In genomic region chr14:90740081-90740480, GRCh38 we compare ENCODE assay signal across 22 cellular contexts.
"Had no signal": no experiment of that assay in that cellular context is flagged by ENCODE, and none has a peak within 500 bp of the region (broad histone marks: within the 10 kb centered on the region; RNA-seq: fewer than 3 reads in every experiment).

No MANE protein-coding gene starts in this region.

- DNase-seq: activated CD4-positive, alpha-beta T cell treated with anti-CD3 and anti-CD28 coated beads for 36 hours; activated CD4-positive, alpha-beta T cell treated with anti-CD3 and anti-CD28 coated beads, Interleukin-2, amount 50 U/mL, for 48 hours; activated naive CD8-positive, alpha-beta T cell treated with anti-CD3 and anti-CD28 coated beads for 36 hours; activated T-cell treated with anti-CD3 and anti-CD28 coated beads for 4 hours; amygdala; central memory CD4-positive, alpha-beta T cell; endodermal cell; foreskin keratinocyte; glutamatergic neuron; mucosa of descending colon; naive thymus-derived CD4-positive, alpha-beta T cell; ovary; sigmoid colon; stimulated activated naive CD4-positive, alpha-beta T cell treated with Interleukin-2 at 50 U/mL for 16 hours; substantia nigra; SW 1271; T-helper 2 cell; transverse colon had no signal

- H3K27ac ChIP-seq: epithelial cell of prostate, foreskin keratinocyte, transverse colon had no signal

- H3K9me3 ChIP-seq: mucosa of descending colon, ovary, sigmoid colon, transverse colon had no signal

- H3K36me3 Mint-ChIP-seq: activated naive CD8-positive, alpha-beta T cell treated with anti-CD3 and anti-CD28 coated beads for 36 hours; memory B cell; naive thymus-derived CD4-positive, alpha-beta T cell; WTC11 had no signal

- H3K4me3 Mint-ChIP-seq: activated CD4-positive, alpha-beta T cell treated with anti-CD3 and anti-CD28 coated beads for 36 hours; activated naive CD8-positive, alpha-beta T cell treated with anti-CD3 and anti-CD28 coated beads for 36 hours; brain; endodermal cell; memory B cell; naive thymus-derived CD4-positive, alpha-beta T cell; WTC11 had no signal

- H3K27ac Mint-ChIP-seq: activated CD4-positive, alpha-beta T cell treated with anti-CD3 and anti-CD28 coated beads for 36 hours; activated naive CD8-positive, alpha-beta T cell treated with anti-CD3 and anti-CD28 coated beads for 36 hours; memory B cell; naive thymus-derived CD4-positive, alpha-beta T cell; WTC11 had no signal

- ATAC-seq: activated CD4-positive, alpha-beta T cell treated with anti-CD3 and anti-CD28 coated beads for 36 hours; foreskin keratinocyte; mucosa of descending colon; naive thymus-derived CD4-positive, alpha-beta T cell; WTC11 had no signal

- H3K36me3 ChIP-seq: ovary, sigmoid colon, transverse colon had no signal

- H3K27me3 ChIP-seq: foreskin keratinocyte, ovary, sigmoid colon, transverse colon had no signal

- H3K9me3 Mint-ChIP-seq: activated naive CD8-positive, alpha-beta T cell treated with anti-CD3 and anti-CD28 coated beads for 36 hours; brain; endodermal cell; memory B cell; naive thymus-derived CD4-positive, alpha-beta T cell; WTC11 had no signal

- H3K4me1 Mint-ChIP-seq: activated CD4-positive, alpha-beta T cell treated with anti-CD3 and anti-CD28 coated beads for 36 hours; activated naive CD8-positive, alpha-beta T cell treated with anti-CD3 and anti-CD28 coated beads for 36 hours; memory B cell; WTC11 had no signal

- H3K4me3 ChIP-seq: mucosa of descending colon, ovary, sigmoid colon, transverse colon had no signal

- H3K27me3 Mint-ChIP-seq: activated CD4-positive, alpha-beta T cell treated with anti-CD3 and anti-CD28 coated beads for 36 hours; activated naive CD8-positive, alpha-beta T cell treated with anti-CD3 and anti-CD28 coated beads for 36 hours; brain; memory B cell; naive thymus-derived CD4-positive, alpha-beta T cell had no signal
